ENCODE assay signal across 8 cellular contexts in the genomic region with DNA sequence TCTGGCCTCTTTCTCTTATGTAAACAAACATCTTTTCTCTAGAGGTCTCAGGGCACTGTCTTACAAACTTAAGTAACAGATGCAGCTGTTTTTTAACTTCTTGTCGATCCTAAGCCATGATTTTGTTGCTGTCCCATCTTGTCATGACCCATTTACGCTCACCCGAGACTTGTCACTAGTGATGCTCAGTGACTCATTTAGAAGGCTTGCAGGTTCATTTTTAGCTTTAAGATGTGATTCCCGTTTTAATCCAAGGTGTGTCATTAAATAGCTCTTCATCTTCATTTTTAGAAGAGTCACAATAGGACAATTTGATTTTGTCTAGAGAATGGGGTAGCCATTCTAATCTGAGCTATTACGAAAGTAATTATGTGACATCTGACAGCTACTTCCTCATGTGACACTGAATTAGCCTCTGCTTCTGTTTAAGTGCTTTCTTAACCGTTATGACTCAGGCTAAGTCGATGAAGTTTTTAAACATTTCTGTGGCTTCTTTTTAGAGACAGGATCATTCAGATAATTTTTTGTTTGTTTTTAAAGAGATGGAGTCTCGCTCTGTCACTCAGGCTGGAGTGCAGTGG. TPM values are rescaled to one million over a fixed set of nuclear protein-coding genes. Genes with fewer than 3 reads are reported as not detected.
A peak's percentile ranks its signal among the peaks of the same experiment; 100 is the strongest.
DNase-seq lines count a peak whose midpoint lies in the region; ATAC-seq and TF ChIP-seq lines count a peak whose summit lies in the region.

No MANE protein-coding gene starts in this region.

- H3K36me3 Mint-ChIP-seq in naive B cell: no peaks in the 10 kb centered on the region

- no peaks in the 10 kb centered on the region for H3K4me1 Mint-ChIP-seq in naive B cell

- H3K4me3 Mint-ChIP-seq in naive B cell: no peak overlapping the region

- H3K27ac Mint-ChIP-seq in naive B cell: peak overlapping the region in 1 of 6 donors; percentile 61

- TF ChIP-seq CTCF in GM13977 (IDR thresholded peaks at IDR 0.05; ENCODE audit: extremely low read depth, insufficient read depth, missing control alignments): no peak

- ATAC-seq in HG02678 (IDR thresholded peaks at IDR 0.05; ENCODE audit: unreplicated experiment): peak; percentile 39
- ATAC-seq in SK-N-SH treated with all-trans-retinoic acid at 6 μM for 48 hours: peak; percentile 55
- peak; percentile 49 to 58 for ATAC-seq in naive B cell (ENCODE audit: low read depth in 2 of 2)

- H3K27me3 Mint-ChIP-seq in naive B cell: no peaks in the 10 kb centered on the region

- no peaks in the 10 kb centered on the region for H3K9me3 Mint-ChIP-seq in naive B cell

- peak; percentile 78 for DNase-seq in GM13977 (ENCODE audit: low spot score)
- no peak for DNase-seq in naive B cell
- DNase-seq in SW 1271 (lab: John Stamatoyannopoulos, UW): no peak
- no peak for DNase-seq in HK-2 (ENCODE audit: unreplicated experiment)
- DNase-seq in epidermal melanocyte (ENCODE audit: insufficient read length, low spot score): no peak
- DNase-seq in islet precursor cell: no peak

- in situ Hi-C loops in GM13977 (cut with MboI; ENCODE audit: low pct_unique_long_range_greater_than_20kb, low sequenced_read_pairs, unreplicated experiment): loop anchor here (25.0 kb wide), 1 partner anchor 473 kb away; the partner anchor contains the start of gene RCC1L

TF ChIP-seq in SK-N-SH treated with all-trans-retinoic acid at 6 μM for 48 hours, 23 proteins besides CTCF, POLR2A, EP300 and RAD21:
- TF ChIP-seq PATZ1 (CRISPR knock-in tag; IDR thresholded peaks at IDR 0.05; ENCODE audit: borderline replicate concordance) (no peak), ISL1 (CRISPR knock-in tag; IDR thresholded peaks at IDR 0.05) (peak; percentile 58)

RNA-seq across cellular contexts. Expression of gene SPDYE5, which starts 42.7 kb away (rescaled TPM):
- polyA plus RNA-seq in naive B cell (ENCODE audit: low read depth in 6 of 6): under 1 TPM in 4 of 6 donors, not detected in 2; 0.14 to 0.84 (median 0.34) TPM

RNA-seq across cellular contexts. Expression of gene POM121C, which starts 48.7 kb away (rescaled TPM):
- polyA plus RNA-seq in naive B cell (ENCODE audit: low read depth in 6 of 6): 10 to 100 TPM in 5 of 6 donors, 1 to 10 TPM in 1; 5.2 to 32.4 (median 14.0) TPM
